Comparison of ENCODE assay signal across 1 cellular context in genomic region chr19:36225219-36225892, GRCh38.
TF ChIP-seq lines count a peak whose summit lies in the region.

No MANE protein-coding gene starts in this region.

TF ChIP-seq in WTC11, 78 proteins besides CTCF, POLR2A, EP300 and RAD21 (continued from another document):
- TF ChIP-seq, protein P1, sequence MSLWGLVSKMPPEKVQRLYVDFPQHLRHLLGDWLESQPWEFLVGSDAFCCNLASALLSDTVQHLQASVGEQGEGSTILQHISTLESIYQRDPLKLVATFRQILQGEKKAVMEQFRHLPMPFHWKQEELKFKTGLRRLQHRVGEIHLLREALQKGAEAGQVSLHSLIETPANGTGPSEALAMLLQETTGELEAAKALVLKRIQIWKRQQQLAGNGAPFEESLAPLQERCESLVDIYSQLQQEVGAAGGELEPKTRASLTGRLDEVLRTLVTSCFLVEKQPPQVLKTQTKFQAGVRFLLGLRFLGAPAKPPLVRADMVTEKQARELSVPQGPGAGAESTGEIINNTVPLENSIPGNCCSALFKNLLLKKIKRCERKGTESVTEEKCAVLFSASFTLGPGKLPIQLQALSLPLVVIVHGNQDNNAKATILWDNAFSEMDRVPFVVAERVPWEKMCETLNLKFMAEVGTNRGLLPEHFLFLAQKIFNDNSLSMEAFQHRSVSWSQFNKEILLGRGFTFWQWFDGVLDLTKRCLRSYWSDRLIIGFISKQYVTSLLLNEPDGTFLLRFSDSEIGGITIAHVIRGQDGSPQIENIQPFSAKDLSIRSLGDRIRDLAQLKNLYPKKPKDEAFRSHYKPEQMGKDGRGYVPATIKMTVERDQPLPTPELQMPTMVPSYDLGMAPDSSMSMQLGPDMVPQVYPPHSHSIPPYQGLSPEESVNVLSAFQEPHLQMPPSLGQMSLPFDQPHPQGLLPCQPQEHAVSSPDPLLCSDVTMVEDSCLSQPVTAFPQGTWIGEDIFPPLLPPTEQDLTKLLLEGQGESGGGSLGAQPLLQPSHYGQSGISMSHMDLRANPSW (CRISPR knock-in tag; conservative IDR thresholded peaks at IDR 0.05; ENCODE audit: low read depth): no peak
- TF ChIP-seq FOXK1 (CRISPR knock-in tag; IDR thresholded peaks at IDR 0.05): no peak
- TF ChIP-seq SP1 (CRISPR knock-in tag; conservative IDR thresholded peaks at IDR 0.05): no peak
- TF ChIP-seq FOXP1 (CRISPR knock-in tag; IDR thresholded peaks at IDR 0.05; ENCODE audit: borderline replicate concordance): no peak
- TF ChIP-seq, protein P2, sequence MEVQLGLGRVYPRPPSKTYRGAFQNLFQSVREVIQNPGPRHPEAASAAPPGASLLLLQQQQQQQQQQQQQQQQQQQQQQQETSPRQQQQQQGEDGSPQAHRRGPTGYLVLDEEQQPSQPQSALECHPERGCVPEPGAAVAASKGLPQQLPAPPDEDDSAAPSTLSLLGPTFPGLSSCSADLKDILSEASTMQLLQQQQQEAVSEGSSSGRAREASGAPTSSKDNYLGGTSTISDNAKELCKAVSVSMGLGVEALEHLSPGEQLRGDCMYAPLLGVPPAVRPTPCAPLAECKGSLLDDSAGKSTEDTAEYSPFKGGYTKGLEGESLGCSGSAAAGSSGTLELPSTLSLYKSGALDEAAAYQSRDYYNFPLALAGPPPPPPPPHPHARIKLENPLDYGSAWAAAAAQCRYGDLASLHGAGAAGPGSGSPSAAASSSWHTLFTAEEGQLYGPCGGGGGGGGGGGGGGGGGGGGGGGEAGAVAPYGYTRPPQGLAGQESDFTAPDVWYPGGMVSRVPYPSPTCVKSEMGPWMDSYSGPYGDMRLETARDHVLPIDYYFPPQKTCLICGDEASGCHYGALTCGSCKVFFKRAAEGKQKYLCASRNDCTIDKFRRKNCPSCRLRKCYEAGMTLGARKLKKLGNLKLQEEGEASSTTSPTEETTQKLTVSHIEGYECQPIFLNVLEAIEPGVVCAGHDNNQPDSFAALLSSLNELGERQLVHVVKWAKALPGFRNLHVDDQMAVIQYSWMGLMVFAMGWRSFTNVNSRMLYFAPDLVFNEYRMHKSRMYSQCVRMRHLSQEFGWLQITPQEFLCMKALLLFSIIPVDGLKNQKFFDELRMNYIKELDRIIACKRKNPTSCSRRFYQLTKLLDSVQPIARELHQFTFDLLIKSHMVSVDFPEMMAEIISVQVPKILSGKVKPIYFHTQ (CRISPR knock-in tag; IDR thresholded peaks at IDR 0.05): no peak
- no peak for TF ChIP-seq NR2C2 (CRISPR knock-in tag; IDR thresholded peaks at IDR 0.05)
- TF ChIP-seq RORB (CRISPR knock-in tag; IDR thresholded peaks at IDR 0.05): no peak
- TF ChIP-seq ESRRA (CRISPR knock-in tag; IDR thresholded peaks at IDR 0.05; ENCODE audit: borderline replicate concordance): no peak
- no peak for TF ChIP-seq ZNF317 (CRISPR knock-in tag; IDR thresholded peaks at IDR 0.05; ENCODE audit: borderline replicate concordance, low read depth)
- no peak for TF ChIP-seq ERG (CRISPR knock-in tag; IDR thresholded peaks at IDR 0.05)
